In the genomic region with DNA sequence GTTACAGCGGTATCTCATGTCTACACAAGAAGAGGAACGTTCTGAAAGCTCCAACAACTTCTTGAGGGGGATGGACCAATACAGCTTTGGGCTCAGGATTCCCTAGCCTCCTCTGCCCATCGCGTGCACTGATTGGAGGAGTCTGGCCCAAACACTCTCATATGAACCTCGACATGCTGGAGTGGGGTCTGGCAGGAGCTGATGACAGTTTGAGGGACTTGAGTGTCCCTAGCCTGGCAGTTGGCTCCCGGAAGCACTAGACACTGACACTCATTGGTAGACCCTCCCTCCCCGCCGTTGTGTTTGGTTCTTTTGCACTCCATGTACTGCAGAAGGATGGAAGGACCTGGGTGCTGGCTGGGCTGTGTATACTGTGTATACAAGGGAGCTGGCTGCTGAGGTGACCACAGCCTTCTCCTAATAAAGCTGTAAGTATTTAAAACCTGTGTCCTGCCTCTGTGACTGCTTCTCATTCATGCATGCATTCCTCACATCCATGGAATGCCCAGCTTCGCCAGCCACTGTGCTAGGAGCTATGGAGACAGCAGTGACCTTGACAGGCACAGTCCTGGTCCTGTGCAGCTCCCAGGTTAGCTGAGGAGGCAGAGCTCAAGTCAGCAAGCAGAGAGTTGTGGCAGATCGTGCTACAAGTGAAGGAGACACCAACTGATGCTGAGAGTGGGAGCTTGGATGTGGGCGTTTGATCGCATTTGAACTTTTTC, we compare ENCODE assay signal across 1 cellular context.
TF ChIP-seq lines count a peak whose summit lies in the region.

No MANE protein-coding gene starts in this region.

TF ChIP-seq in H1, 55 proteins besides CTCF, POLR2A, EP300 and RAD21:
- TF ChIP-seq TEAD4 (IDR thresholded peaks at IDR 0.05; ENCODE audit: low read depth, low read length) (0 out of 2 replicates have a peak, but pooled peaks have one; percentile 26), TAF1 (IDR thresholded peaks at IDR 0.05; ENCODE audit: low read depth, low read length) (no peak), CBX5 (IDR thresholded peaks at IDR 0.05; ENCODE audit: low read depth, low read length) (no peak)
